In the genomic region with DNA sequence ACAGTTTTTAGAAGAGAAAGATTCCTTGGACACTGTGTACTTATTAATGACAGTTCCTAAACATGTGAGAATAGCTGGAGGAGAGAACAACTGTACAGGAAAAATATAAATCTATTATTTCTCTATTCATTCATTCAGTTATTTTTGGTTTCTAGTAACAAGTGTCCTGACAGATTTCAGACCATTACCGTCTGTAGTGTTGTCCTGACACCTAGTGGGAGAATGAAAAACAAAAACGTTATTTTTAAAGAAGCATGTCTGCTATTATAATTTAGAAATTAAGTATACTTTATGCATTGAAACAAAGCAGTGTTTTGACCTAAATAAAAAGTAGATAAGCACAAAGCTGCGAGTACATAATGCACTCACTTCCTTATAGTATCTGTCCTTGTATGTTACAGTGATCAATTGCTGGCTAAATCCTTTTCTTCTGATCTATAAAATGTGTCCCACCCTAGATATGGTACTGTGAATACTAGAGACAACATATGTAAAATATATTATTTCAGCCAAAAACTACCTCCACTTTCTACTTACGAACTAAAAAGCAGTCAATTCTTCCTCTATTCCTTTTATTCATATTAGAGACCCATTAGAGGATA, we compare ENCODE assay signal across 8 cellular contexts.
DNase-seq lines count a peak whose midpoint lies in the region; ATAC-seq and TF ChIP-seq lines count a peak whose summit lies in the region.

No MANE protein-coding gene starts in this region.

- no peak overlapping the region for H3K4ac ChIP-seq in mesenchymal stem cell (ENCODE audit: low read depth in 1 of 2, low read length in 2 of 2)

- no peaks in the 10 kb centered on the region for H3K27me3 ChIP-seq in mesenchymal stem cell (ENCODE audit: control insufficient read depth in 1 of 2, insufficient read depth in 1 of 2, low read length in 2 of 2)

- no peak overlapping the region for H4K8ac ChIP-seq in mesenchymal stem cell (ENCODE audit: low read length)

- H3K27me3 Mint-ChIP-seq in HFFc6 (ENCODE audit: insufficient read depth), result peaks cover 2% of the 10 kb centered on the region; the same call in 1 of the 2 replicates
- H3K27me3 Mint-ChIP-seq in stimulated activated memory B cell treated with anti-CD40 and anti-IgM and Interleukin-4, amounts not matched to agents 10 μg/mL and 1 μg/mL and 100 μg/mL, for 72 hours, result peaks cover 11% of the 10 kb centered on the region

- no peaks in the 10 kb centered on the region for H3K36me3 Mint-ChIP-seq in HFFc6 (ENCODE audit: low read depth)
- no peaks in the 10 kb centered on the region for H3K36me3 Mint-ChIP-seq in stimulated activated memory B cell treated with anti-CD40 and anti-IgM and Interleukin-4, amounts not matched to agents 10 μg/mL and 1 μg/mL and 100 μg/mL, for 72 hours

- WGBS in mesenchymal stem cell, result 2% methylated on average over 1 of the region's 4 CpGs

- no peak overlapping the region for H2BK12ac ChIP-seq in mesenchymal stem cell (ENCODE audit: low read length in 2 of 2)

- H3K4me3 Mint-ChIP-seq in HFFc6, result no peak overlapping the region
- H3K4me3 Mint-ChIP-seq in stimulated activated memory B cell treated with anti-CD40 and anti-IgM and Interleukin-4, amounts not matched to agents 10 μg/mL and 1 μg/mL and 100 μg/mL, for 72 hours, result no peak overlapping the region

- H3K4me3 ChIP-seq in mesenchymal stem cell (ENCODE audit: insufficient read depth in 1 of 2, low read depth in 1 of 2, low read length in 2 of 2), result no peak overlapping the region

- H2BK5ac ChIP-seq in mesenchymal stem cell (ENCODE audit: low read depth, low read length, poor library complexity, severe bottlenecking), result no peak overlapping the region

- H3K9me3 Mint-ChIP-seq in HFFc6, result no peaks in the 10 kb centered on the region
- no peaks in the 10 kb centered on the region for H3K9me3 Mint-ChIP-seq in stimulated activated memory B cell treated with anti-CD40 and anti-IgM and Interleukin-4, amounts not matched to agents 10 μg/mL and 1 μg/mL and 100 μg/mL, for 72 hours

- no peaks in the 10 kb centered on the region for H3K36me3 ChIP-seq in mesenchymal stem cell (ENCODE audit: control insufficient read depth in 1 of 2, insufficient read depth in 2 of 2, low read depth in 1 of 2, low read length in 2 of 2)

- DNase-seq in DMS 273 treated with DMSO at 0.1 percent for 48 hours (lab: John Stamatoyannopoulos, UW) (peak; percentile 35), HFFc6 (peak; percentile 55), NCI-H748 treated with DMSO at 0.1 percent for 48 hours (lab: John Stamatoyannopoulos, UW) (peak; percentile 38), dedifferentiated amniotic fluid mesenchymal stem cell (ENCODE audit: extremely low spot score) (peak; percentile 49), mesenchymal stem cell (peak; percentile 56), cerebellar nuclear complex (lab: John Stamatoyannopoulos, UW) (no peak)
- no peak for DNase-seq in activated CD4-positive, alpha-beta T cell treated with anti-CD3 and anti-CD28 coated beads for 48 hours

- H2BK15ac ChIP-seq in mesenchymal stem cell (ENCODE audit: low read depth, poor library complexity, severe bottlenecking), result no peak overlapping the region

- no peak overlapping the region for H3K18ac ChIP-seq in mesenchymal stem cell (ENCODE audit: low read depth in 1 of 2, low read length in 2 of 2)

- no peaks in the 10 kb centered on the region for H3K79me1 ChIP-seq in mesenchymal stem cell (replicated peaks; ENCODE audit: low read length, poor library complexity, severe bottlenecking)

- no peaks in the 10 kb centered on the region for H3K9me3 ChIP-seq in mesenchymal stem cell (ENCODE audit: control insufficient read depth, low read length)

- H2AK5ac ChIP-seq in mesenchymal stem cell (ENCODE audit: low read length, severe bottlenecking), result no peak overlapping the region

- H3K9ac ChIP-seq in mesenchymal stem cell (ENCODE audit: low read length), result no peak overlapping the region

- H2AFZ ChIP-seq in mesenchymal stem cell (ENCODE audit: low read depth, low read length), result no peak overlapping the region

- H3K4me2 ChIP-seq in mesenchymal stem cell (ENCODE audit: low read length, poor library complexity, severe bottlenecking), result no peak overlapping the region

- no peak overlapping the region for H2BK120ac ChIP-seq in mesenchymal stem cell (ENCODE audit: low read depth, low read length)

- H3K23ac ChIP-seq in mesenchymal stem cell (ENCODE audit: low read length in 2 of 2), result no peak overlapping the region

- no peaks in the 10 kb centered on the region for H3K4me1 ChIP-seq in mesenchymal stem cell (ENCODE audit: control insufficient read depth, insufficient read depth, low read depth, low read length)

- no peak overlapping the region for H3K14ac ChIP-seq in mesenchymal stem cell (ENCODE audit: low read length in 2 of 2)

- H3K27ac ChIP-seq in mesenchymal stem cell (ENCODE audit: low read length, poor library complexity, severe bottlenecking), result no peak overlapping the region

- no peak overlapping the region for H4K91ac ChIP-seq in mesenchymal stem cell (ENCODE audit: low read length)

- H3K4me1 Mint-ChIP-seq in HFFc6 (ENCODE audit: low read depth), result peaks cover under 1% of the 10 kb centered on the region; the same call in 1 of the 2 replicates
- no peaks in the 10 kb centered on the region for H3K4me1 Mint-ChIP-seq in stimulated activated memory B cell treated with anti-CD40 and anti-IgM and Interleukin-4, amounts not matched to agents 10 μg/mL and 1 μg/mL and 100 μg/mL, for 72 hours

- no peak for ATAC-seq in stimulated activated memory B cell treated with anti-CD40 and anti-IgM and Interleukin-4, amounts not matched to agents 10 μg/mL and 1 μg/mL and 100 μg/mL, for 72 hours

- peak; percentile 84 for TF ChIP-seq CTCF in HFFc6 (IDR thresholded peaks at IDR 0.05)

- no peak overlapping the region for H3K27ac Mint-ChIP-seq in HFFc6
- H3K27ac Mint-ChIP-seq in stimulated activated memory B cell treated with anti-CD40 and anti-IgM and Interleukin-4, amounts not matched to agents 10 μg/mL and 1 μg/mL and 100 μg/mL, for 72 hours, result no peak overlapping the region

Comparison
In these comparisons a context has a peak if more than half of its experiments do, and no peak if none do; other contexts are left out.
1. DNase-seq: peak in DMS 273 treated with DMSO at 0.1 percent for 48 hours (single experiment), HFFc6 (single experiment), NCI-H748 treated with DMSO at 0.1 percent for 48 hours (single experiment), dedifferentiated amniotic fluid mesenchymal stem cell (single experiment) and mesenchymal stem cell (single experiment); none in cerebellar nuclear complex (0 of 2) and activated CD4-positive, alpha-beta T cell treated with anti-CD3 and anti-CD28 coated beads for 48 hours (single experiment).